Comparison of ENCODE assay signal across 8 cellular contexts in the genomic region with DNA sequence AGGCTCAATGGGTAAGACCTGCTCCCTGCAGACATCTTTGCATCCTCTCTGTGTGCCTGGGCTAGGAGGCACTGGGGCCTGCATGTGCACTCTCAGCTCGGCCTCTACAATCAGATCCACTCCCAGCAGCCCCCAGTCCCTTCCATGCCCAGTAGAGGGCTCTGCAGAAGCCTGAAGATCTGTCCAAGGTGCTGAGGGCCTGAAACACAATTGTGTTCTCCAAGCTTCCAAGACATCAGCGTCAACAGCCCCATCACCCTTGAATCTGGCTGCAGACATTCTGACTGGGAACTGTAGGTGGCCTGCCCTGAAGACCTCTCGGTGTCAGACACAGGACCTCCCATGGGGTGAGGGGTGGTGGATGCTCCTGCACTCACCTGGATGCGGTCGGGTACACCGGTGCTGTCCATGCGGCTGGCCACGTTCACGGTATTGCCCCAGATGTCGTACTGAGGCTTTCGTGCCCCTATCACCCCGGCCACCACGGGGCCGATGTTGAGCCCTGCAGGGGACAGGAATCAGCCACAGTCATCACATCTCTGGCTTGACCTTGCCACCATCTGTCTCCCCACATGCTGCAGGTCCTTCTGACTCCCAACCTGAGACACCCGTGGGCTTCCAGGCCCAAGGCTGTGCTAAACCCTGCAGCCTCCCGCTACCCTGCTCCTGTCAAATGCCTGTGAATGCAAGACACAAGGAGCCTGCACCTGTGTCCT.
DNase-seq lines count a peak whose midpoint lies in the region; ATAC-seq, FAIRE-seq and TF ChIP-seq lines count a peak whose summit lies in the region.

No MANE protein-coding gene starts in this region.

- H3K9me1 ChIP-seq in endothelial cell of umbilical vein (replicated peaks; ENCODE audit: control insufficient read depth, extremely low read depth, insufficient read depth, low read length) = no peaks in the 10 kb centered on the region

- peaks cover 2% of the 10 kb centered on the region for H3K36me3 Mint-ChIP-seq in T-helper 17 cell (ENCODE audit: low read depth)

- no peak overlapping the region for H2AFZ ChIP-seq in endothelial cell of umbilical vein (ENCODE audit: low read depth, low read length)

- H3K79me2 ChIP-seq in endothelial cell of umbilical vein (ENCODE audit: control insufficient read depth, insufficient read depth, low read length) = no peaks in the 10 kb centered on the region

- intact Hi-C loops in endothelial cell of umbilical vein (cut with micrococcal nuclease) = loop anchor here (1.0 kb wide), 1 partner anchor 203 kb away; no protein-coding TSS in a partner anchor

- no peak overlapping the region for H3K4me3 Mint-ChIP-seq in T-helper 17 cell

- DNase-seq in A549 (ENCODE audit: low read depth in 1 of 2, low spot score in 1 of 2) (peak; percentile 70 to 81), GM03348 (ENCODE audit: low spot score) (peak; percentile 88), HT1080 (ENCODE audit: low read depth) (peak; percentile 65), T-helper 17 cell (peak in 1 of 3 donors; percentile 20), endothelial cell of umbilical vein (ENCODE audit: low read depth, low spot score) (peak; percentile 52), myocyte (ENCODE audit: low read depth) (peak; percentile 78)

- H3K4me1 ChIP-seq in A549 (no peaks in the 10 kb centered on the region), endothelial cell of umbilical vein (ENCODE audit: control insufficient read depth, extremely low read depth, insufficient read depth, low read length) (no peaks in the 10 kb centered on the region)

- no peak for TF ChIP-seq EP300 in A549 (IDR thresholded peaks at IDR 0.05)

- no peaks in the 10 kb centered on the region for H3K4me1 Mint-ChIP-seq in T-helper 17 cell

- no peak for FAIRE-seq in A549 (lab: Jason Lieb, UNC)
- FAIRE-seq in endothelial cell of umbilical vein (lab: Jason Lieb, UNC) = peak; percentile 93

- no peaks in the 10 kb centered on the region for H3K36me3 ChIP-seq in endothelial cell of umbilical vein (ENCODE audit: control insufficient read depth in 2 of 2, extremely low read depth in 1 of 2, insufficient read depth in 2 of 2, low read length in 2 of 2)

- no peak overlapping the region for H3K4me3 ChIP-seq in A549
- no peak overlapping the region for H3K4me3 ChIP-seq in endothelial cell of umbilical vein (replicated peaks in 1 of 3; ENCODE audit: insufficient read depth in 1 of 3, low read depth in 1 of 3, low read length in 3 of 3)

- CTCF ChIA-PET in A549 (lab: Yijun Ruan, JAX) (interaction anchor here (0.6 to 5.5 kb wide), 18 partner anchors 9 to 1321 kb away, joined by 3 to 36 read pairs (median 3); no protein-coding TSS in a partner anchor), endothelial cell of umbilical vein (lab: Charles Lee) (interaction anchor here (0.5 to 4.4 kb wide), 12 partner anchors 8 to 274 kb away, joined by 3 to 24 read pairs (median 4); partner anchors contain the start of gene SEC22A)

- POLR2A ChIA-PET in A549 (lab: Yijun Ruan, JAX) (no interaction called here), endothelial cell of umbilical vein (lab: Charles Lee) (no interaction called here)

- 39% methylated on average over 12 of the region's 16 CpGs for WGBS in A549 (ENCODE audit: missing lambda C conversion rate)

- ATAC-seq in A549 (peak; percentile 88 to 97), T-helper 17 cell (peak; percentile 68), GM21526 (IDR thresholded peaks at IDR 0.05; ENCODE audit: low FRiP score, unreplicated experiment) (no peak), HG03139 (IDR thresholded peaks at IDR 0.05; ENCODE audit: unreplicated experiment) (no peak)

- H3K9ac ChIP-seq in endothelial cell of umbilical vein (replicated peaks; ENCODE audit: extremely low read depth, insufficient read depth, low read length) = no peak overlapping the region

- peak; percentile 60 for TF ChIP-seq CTCF in A549 (IDR thresholded peaks at IDR 0.05)
- peak; percentile 84 to 92 for TF ChIP-seq CTCF in endothelial cell of umbilical vein (IDR thresholded peaks at IDR 0.05; ENCODE audit: extremely low read depth in 1 of 2, insufficient read depth in 1 of 2, low read depth in 1 of 2, low read length in 2 of 2)

- H3K27ac Mint-ChIP-seq in T-helper 17 cell = no peak overlapping the region

- TF ChIP-seq RAD21 in A549 (conservative IDR thresholded peaks at IDR 0.05 in 1 of 2, IDR thresholded peaks at IDR 0.05 in 1 of 2) = peak; percentile 33 to 53; a peak in 4 of 5 replicates

- BruUV-seq in endothelial cell of umbilical vein (replicated peaks; lab: Mats Ljungman, UMichigan) = no TSS peak

- no peaks in the 10 kb centered on the region for H4K20me1 ChIP-seq in endothelial cell of umbilical vein (replicated peaks; ENCODE audit: control insufficient read depth, extremely low read depth, insufficient read depth, low read length)

- TF ChIP-seq POLR2A in A549 (IDR thresholded peaks at IDR 0.05; ENCODE audit: low read length) (no peak), endothelial cell of umbilical vein (IDR thresholded peaks at IDR 0.05; ENCODE audit: low read depth, low read length) (no peak)

- no peak overlapping the region for H3K27ac ChIP-seq in A549
- no peak overlapping the region for H3K27ac ChIP-seq in endothelial cell of umbilical vein (ENCODE audit: insufficient read depth, low read depth, low read length)

- H3K4me2 ChIP-seq in A549 = no peak overlapping the region
- no peak overlapping the region for H3K4me2 ChIP-seq in endothelial cell of umbilical vein (ENCODE audit: insufficient read depth, low read length)

- dilution Hi-C loops in endothelial cell of umbilical vein (cut with MboI; ENCODE audit: extremely low pct_ligation_motif_present, low sequenced_read_pairs) = no loop called here

- no peaks in the 10 kb centered on the region for H3K27me3 ChIP-seq in endothelial cell of umbilical vein (ENCODE audit: control insufficient read depth in 2 of 2, insufficient read depth in 2 of 2, low read length in 2 of 2)

- H3K27me3 Mint-ChIP-seq in T-helper 17 cell = peaks cover 5% of the 10 kb centered on the region

- H3K9me3 ChIP-seq in A549 (no peaks in the 10 kb centered on the region), T-helper 17 cell (ENCODE audit: control insufficient read depth, low read length, poor library complexity, severe bottlenecking) (no peaks in the 10 kb centered on the region), endothelial cell of umbilical vein (replicated peaks; ENCODE audit: control insufficient read depth, insufficient read depth, low read length) (no peaks in the 10 kb centered on the region)

TF ChIP-seq in A549, 52 proteins besides CTCF, POLR2A, EP300 and RAD21 (continues in another document):
- TF ChIP-seq REST (IDR thresholded peaks at IDR 0.05) (peak; percentile 98), FOSB (CRISPR knock-in tag; IDR thresholded peaks at IDR 0.05) (no peak), NR3C1 (IDR thresholded peaks at IDR 0.05) (no peak), RNF2 (IDR thresholded peaks at IDR 0.05; ENCODE audit: borderline replicate concordance, low read depth) (no peak)

TF ChIP-seq in endothelial cell of umbilical vein, 7 proteins besides CTCF, POLR2A, EP300 and RAD21:
- TF ChIP-seq, protein P1, sequence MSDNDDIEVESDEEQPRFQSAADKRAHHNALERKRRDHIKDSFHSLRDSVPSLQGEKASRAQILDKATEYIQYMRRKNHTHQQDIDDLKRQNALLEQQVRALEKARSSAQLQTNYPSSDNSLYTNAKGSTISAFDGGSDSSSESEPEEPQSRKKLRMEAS (IDR thresholded peaks at IDR 0.05; ENCODE audit: insufficient read depth, insufficient read length) = no peak
- TF ChIP-seq GATA2 (IDR thresholded peaks at IDR 0.05; ENCODE audit: insufficient read depth, insufficient read length, low read depth, low read length) (no peak), JUN (IDR thresholded peaks at IDR 0.05; ENCODE audit: borderline replicate concordance, insufficient read depth, insufficient read length, low read depth) (no peak), EZH2 (IDR thresholded peaks at IDR 0.05; ENCODE audit: borderline replicate concordance, low read depth, low read length, severe bottlenecking) (no peak), MYC (IDR thresholded peaks at IDR 0.05; ENCODE audit: low read depth, low read length) (no peak), FOS (IDR thresholded peaks at IDR 0.05; ENCODE audit: borderline replicate concordance, insufficient read depth, low read length) (no peak), POLR2AphosphoS5 (IDR thresholded peaks at IDR 0.05; ENCODE audit: insufficient read depth, low read depth, low read length) (no peak)

Comparison
In these comparisons a context has a peak if more than half of its experiments do, and no peak if none do; other contexts are left out.
1. ATAC-seq: peak in A549 (2 of 2) and T-helper 17 cell (single experiment); none in GM21526 (single experiment) and HG03139 (single experiment).